ENCODE assay signal across 13 cellular contexts in genomic region chr7:5897371-5897919, GRCh38. TPM values are rescaled to one million over a fixed set of nuclear protein-coding genes. Genes with fewer than 3 reads are reported as not detected.
DNase-seq lines count a peak whose midpoint lies in the region; ATAC-seq and TF ChIP-seq lines count a peak whose summit lies in the region.
"Not testable (repeated sequence)": the region's sequence is repeated elsewhere in the genome, so short reads cannot be mapped to it uniquely, and the experiment has no call there.
"Had no signal": no experiment of that assay in that cellular context is flagged by ENCODE, and none has a peak within 500 bp of the region (broad histone marks: within the 10 kb centered on the region; RNA-seq: fewer than 3 reads in every experiment).

No MANE protein-coding gene starts in this region.

- peak overlapping the region; percentile 56 for H3K4me2 ChIP-seq in DND-41 (ENCODE audit: insufficient read depth, low read length)

- POLR2A ChIA-PET in activated B cell treated with CpG ODN at 0.5 μM for 24 hours (lab: Charles Lee), result not testable (repeated sequence)

- intact Hi-C loops in activated B cell treated with CpG ODN at 0.5 μM for 24 hours (cut with micrococcal nuclease); left ventricle myocardium superior (cut with micrococcal nuclease): not testable (repeated sequence)

- not testable (repeated sequence) for H3K9me3 ChIP-seq in DND-41 (ENCODE audit: insufficient read depth, low read length, severe bottlenecking)

- not testable (repeated sequence) for H3K9ac ChIP-seq in DND-41 (ENCODE audit: low read depth, low read length)

- H3K4me3 ChIP-seq in DND-41 (ENCODE audit: low read depth in 1 of 2, low read length in 2 of 2), result peak overlapping the region in 1 of 2 experiments; percentile 56; a peak in 1 of 4 replicates

- TF ChIP-seq CTCF in DND-41 (IDR thresholded peaks at IDR 0.05; ENCODE audit: borderline replicate concordance, extremely low read depth, low read length, poor library complexity, severe bottlenecking); activated B cell treated with CpG ODN at 0.5 μM for 24 hours (IDR thresholded peaks at IDR 0.05); nephron (IDR thresholded peaks at IDR 0.05; ENCODE audit: unreplicated experiment in 3 of 3): not testable (repeated sequence)

- H3K79me2 ChIP-seq in DND-41 (ENCODE audit: insufficient read depth, low read length), result not testable (repeated sequence)

- H3K27ac Mint-ChIP-seq in activated B cell treated with CpG ODN at 0.5 μM for 24 hours; activated naive CD8-positive, alpha-beta T cell treated with anti-CD3 and anti-CD28 coated beads for 36 hours; nephron: not testable (repeated sequence)
- H3K27ac Mint-ChIP-seq in stimulated activated naive CD8-positive, alpha-beta T cell treated with anti-CD3 and anti-CD28 coated beads, Interleukin-15, amount 100 ng/mL, for 72 hours, result peak overlapping the region in 1 of 2 donors; percentile 27

- not testable (repeated sequence) for H3K36me3 ChIP-seq in DND-41 (ENCODE audit: insufficient read depth, low read length)

- not testable (repeated sequence) for ATAC-seq in DND-41 (ENCODE audit: insufficient read depth, low read depth); activated B cell treated with CpG ODN at 0.5 μM for 24 hours (ENCODE audit: low read depth); stimulated activated naive CD8-positive, alpha-beta T cell treated with anti-CD3 and anti-CD28 coated beads, Interleukin-15, amount 100 ng/mL, for 72 hours
- ATAC-seq in left ventricle myocardium superior, result peak; percentile 23

- not testable (repeated sequence) for H2AFZ ChIP-seq in DND-41 (ENCODE audit: low read depth, low read length)

- H3K27me3 ChIP-seq in DND-41 (ENCODE audit: insufficient read depth, low read length, poor library complexity), result not testable (repeated sequence)

- H3K4me1 Mint-ChIP-seq in activated B cell treated with CpG ODN at 0.5 μM for 24 hours; activated naive CD8-positive, alpha-beta T cell treated with anti-CD3 and anti-CD28 coated beads for 36 hours; nephron; stimulated activated naive CD8-positive, alpha-beta T cell treated with anti-CD3 and anti-CD28 coated beads, Interleukin-15, amount 100 ng/mL, for 72 hours: not testable (repeated sequence)

- peak overlapping the region; percentile 72 for H3K4me3 Mint-ChIP-seq in activated B cell treated with CpG ODN at 0.5 μM for 24 hours
- peak overlapping the region; percentile 68 for H3K4me3 Mint-ChIP-seq in activated naive CD8-positive, alpha-beta T cell treated with anti-CD3 and anti-CD28 coated beads for 36 hours
- peak overlapping the region; percentile 70 to 80 (median 79) for H3K4me3 Mint-ChIP-seq in nephron
- H3K4me3 Mint-ChIP-seq in stimulated activated naive CD8-positive, alpha-beta T cell treated with anti-CD3 and anti-CD28 coated beads, Interleukin-15, amount 100 ng/mL, for 72 hours, result peak overlapping the region; percentile 52 to 64

- H3K36me3 Mint-ChIP-seq in activated B cell treated with CpG ODN at 0.5 μM for 24 hours (ENCODE audit: low read depth); activated naive CD8-positive, alpha-beta T cell treated with anti-CD3 and anti-CD28 coated beads for 36 hours; nephron (ENCODE audit: low read depth): not testable (repeated sequence)

- not testable (repeated sequence) for H3K9me3 Mint-ChIP-seq in activated B cell treated with CpG ODN at 0.5 μM for 24 hours; activated naive CD8-positive, alpha-beta T cell treated with anti-CD3 and anti-CD28 coated beads for 36 hours; nephron; stimulated activated naive CD8-positive, alpha-beta T cell treated with anti-CD3 and anti-CD28 coated beads, Interleukin-15, amount 100 ng/mL, for 72 hours

- not testable (repeated sequence) for H3K27ac ChIP-seq in DND-41 (ENCODE audit: low read length)

- H3K27me3 Mint-ChIP-seq in activated B cell treated with CpG ODN at 0.5 μM for 24 hours; activated naive CD8-positive, alpha-beta T cell treated with anti-CD3 and anti-CD28 coated beads for 36 hours; nephron (ENCODE audit: low read depth); stimulated activated naive CD8-positive, alpha-beta T cell treated with anti-CD3 and anti-CD28 coated beads, Interleukin-15, amount 100 ng/mL, for 72 hours: not testable (repeated sequence)

- H3K4me1 ChIP-seq in DND-41 (ENCODE audit: insufficient read depth, low read length), result peaks cover 13% of the 10 kb centered on the region

- not testable (repeated sequence) for DNase-seq in DND-41; activated B cell treated with CpG ODN at 0.5 μM for 24 hours; activated naive CD8-positive, alpha-beta T cell treated with anti-CD3 and anti-CD28 coated beads for 36 hours; left ventricle myocardium superior; stimulated activated naive CD8-positive, alpha-beta T cell treated with anti-CD3 and anti-CD28 coated beads, Interleukin-15, amount 100 ng/mL, for 72 hours
- DNase-seq in NCI-H1436 treated with DMSO at 0.1 percent for 48 hours (lab: John Stamatoyannopoulos, UW) (peak; percentile 28), NCI-H82 treated with DMSO at 0.1 percent for 48 hours (lab: John Stamatoyannopoulos, UW; ENCODE audit: unreplicated experiment) (peak; percentile 67)

- CTCF ChIA-PET in activated B cell treated with CpG ODN at 0.5 μM for 24 hours (lab: Charles Lee), result not testable (repeated sequence)

- not testable (repeated sequence) for H4K20me1 ChIP-seq in DND-41 (ENCODE audit: insufficient read depth, low read length)

RNA-seq across cellular contexts. Expression of gene CCZ1, which starts 1.1 kb away (rescaled TPM):
- 81.7 and 85.3 TPM in 2 replicates for total RNA-seq in activated B cell treated with CpG ODN at 0.5 μM for 24 hours
- total RNA-seq in activated naive CD8-positive, alpha-beta T cell treated with anti-CD3 and anti-CD28 coated beads for 36 hours, result 10 to 100 TPM; 96.8 to 98.2 TPM
- 43.2 TPM for total RNA-seq in left ventricle myocardium superior

RNA-seq across cellular contexts. Expression of gene OCM, which starts 16.8 kb away (rescaled TPM):
- total RNA-seq in activated B cell treated with CpG ODN at 0.5 μM for 24 hours (not detected in 2 replicates), left ventricle myocardium superior (not detected)
- total RNA-seq in activated naive CD8-positive, alpha-beta T cell treated with anti-CD3 and anti-CD28 coated beads for 36 hours, result not detected
- total RNA-seq: HT1080, left colon, PC-3, sciatic nerve, thoracic aorta had no signal
